Comparison of ENCODE assay signal across 8 cellular contexts in genomic region chr22:42621505-42622002, GRCh38. TPM values are rescaled to one million over a fixed set of nuclear protein-coding genes. Genes with fewer than 3 reads are reported as not detected.
A peak's percentile ranks its signal among the peaks of the same experiment; 100 is the strongest.
DNase-seq lines count a peak whose midpoint lies in the region; ATAC-seq and TF ChIP-seq lines count a peak whose summit lies in the region.

No MANE protein-coding gene starts in this region.

- H4K12ac ChIP-seq in trophoblast cell (ENCODE audit: low read depth, low read length) = no peak overlapping the region

- H2BK5ac ChIP-seq in trophoblast cell (ENCODE audit: low read depth, low read length, poor library complexity) = no peak overlapping the region

- H3K27ac Mint-ChIP-seq in activated T-helper 2 cell treated with anti-CD3 and anti-CD28 coated beads, Interferon-gamma antibody, Interleukin-2, Interleukin-4, amounts not matched to agents 10 μg/mL and 5 μg/mL and 100 μg/mL, durations not matched to agents 14 hours and 24 hours and 36 hours = no peak overlapping the region

- H3K23ac ChIP-seq in trophoblast cell (ENCODE audit: low read length) = no peak overlapping the region

- no peak overlapping the region for H2BK120ac ChIP-seq in trophoblast cell (ENCODE audit: insufficient read depth, low read length, poor library complexity)

- no CpG with 5 or more reads among the region's 11 CpGs for WGBS in trophoblast cell (ENCODE audit: extremely low coverage, insufficient coverage, insufficient read length)

- in situ Hi-C loops in ACHN (cut with HindIII; ENCODE audit: low pct_ligation_motif_present, low pct_unique_long_range_greater_than_20kb, low sequenced_read_pairs) = no loop called here

- H3K27ac ChIP-seq in OCI-LY3 (ENCODE audit: low read length) (no peak overlapping the region), trophoblast cell (ENCODE audit: low read depth, low read length) (no peak overlapping the region)

- H3K27me3 Mint-ChIP-seq in activated T-helper 2 cell treated with anti-CD3 and anti-CD28 coated beads, Interferon-gamma antibody, Interleukin-2, Interleukin-4, amounts not matched to agents 10 μg/mL and 5 μg/mL and 100 μg/mL, durations not matched to agents 14 hours and 24 hours and 36 hours (ENCODE audit: low read depth) = no peaks in the 10 kb centered on the region

- H3K27me3 ChIP-seq in OCI-LY3 (ENCODE audit: low read depth, low read length) (no peaks in the 10 kb centered on the region), trophoblast cell (ENCODE audit: insufficient read depth, low read length) (no peaks in the 10 kb centered on the region)

- peaks cover 19% of the 10 kb centered on the region for H3K36me3 Mint-ChIP-seq in activated T-helper 2 cell treated with anti-CD3 and anti-CD28 coated beads, Interferon-gamma antibody, Interleukin-2, Interleukin-4, amounts not matched to agents 10 μg/mL and 5 μg/mL and 100 μg/mL, durations not matched to agents 14 hours and 24 hours and 36 hours (ENCODE audit: low read depth)

- no peaks in the 10 kb centered on the region for H4K20me1 ChIP-seq in OCI-LY3 (ENCODE audit: insufficient read depth, low read length)

- no peak overlapping the region for H2AFZ ChIP-seq in OCI-LY3 (ENCODE audit: low read depth, low read length)
- no peak overlapping the region for H2AFZ ChIP-seq in trophoblast cell (ENCODE audit: insufficient read depth, low read length, poor library complexity)

- no peak overlapping the region for H3K14ac ChIP-seq in trophoblast cell (ENCODE audit: low read length)

- H3K4me2 ChIP-seq in OCI-LY3 (ENCODE audit: low read length) (no peak overlapping the region), trophoblast cell (ENCODE audit: low read length) (no peak overlapping the region)

- H4K8ac ChIP-seq in trophoblast cell (ENCODE audit: low read depth, low read length) = no peak overlapping the region

- H3K4me3 Mint-ChIP-seq in activated T-helper 2 cell treated with anti-CD3 and anti-CD28 coated beads, Interferon-gamma antibody, Interleukin-2, Interleukin-4, amounts not matched to agents 10 μg/mL and 5 μg/mL and 100 μg/mL, durations not matched to agents 14 hours and 24 hours and 36 hours (ENCODE audit: low read depth) = no peak overlapping the region

- no peaks in the 10 kb centered on the region for H3K9me3 ChIP-seq in OCI-LY3 (ENCODE audit: insufficient read depth, low read length)
- no peaks in the 10 kb centered on the region for H3K9me3 ChIP-seq in trophoblast cell (ENCODE audit: insufficient read depth, low read depth, low read length)

- H3K9ac ChIP-seq in OCI-LY3 (ENCODE audit: low read length) = no peak overlapping the region
- H3K9ac ChIP-seq in trophoblast cell (ENCODE audit: low read length) = no peak overlapping the region

- H3K4me3 ChIP-seq in GM12875 (ENCODE audit: low read depth, low read length) (no peak overlapping the region), OCI-LY3 (ENCODE audit: low read length) (no peak overlapping the region), fibroblast of villous mesenchyme (ENCODE audit: low read depth, low read length) (no peak overlapping the region), trophoblast cell (ENCODE audit: low read depth, low read length) (no peak overlapping the region)

- DNase-seq in ACHN = peak; percentile 86
- DNase-seq in activated T-helper 2 cell treated with anti-CD3 and anti-CD28 coated beads, Interferon-gamma antibody, Interleukin-2, Interleukin-4, amounts not matched to agents 10 μg/mL and 5 μg/mL and 100 μg/mL, durations not matched to agents 14 hours and 24 hours and 36 hours (ENCODE audit: low spot score) = peak; percentile 43
- DNase-seq in fibroblast of villous mesenchyme (ENCODE audit: low read depth) = peak; percentile 62
- peak; percentile 79 to 85 for DNase-seq in trophoblast cell
- DNase-seq in NCI-H2107 (lab: John Stamatoyannopoulos, UW) = no peak

- H3K18ac ChIP-seq in trophoblast cell (ENCODE audit: low read length) = no peak overlapping the region

- H3K4ac ChIP-seq in trophoblast cell (ENCODE audit: low read depth, low read length) = no peak overlapping the region

- intact Hi-C loops in activated T-helper 2 cell treated with anti-CD3 and anti-CD28 coated beads, Interferon-gamma antibody, Interleukin-2, Interleukin-4, amounts not matched to agents 10 μg/mL and 5 μg/mL and 100 μg/mL, durations not matched to agents 14 hours and 24 hours and 36 hours (cut with micrococcal nuclease) = no loop called here

- H3K79me2 ChIP-seq in OCI-LY3 (ENCODE audit: low read length) (no peaks in the 10 kb centered on the region), trophoblast cell (ENCODE audit: control insufficient read depth, insufficient read depth, low read length, poor library complexity) (no peaks in the 10 kb centered on the region)

- H3K4me1 ChIP-seq in OCI-LY3 (ENCODE audit: low read length) = peaks cover 8% of the 10 kb centered on the region
- peaks cover 7 to 8% of the 10 kb centered on the region in 2 experiments for H3K4me1 ChIP-seq in trophoblast cell (ENCODE audit: control insufficient read depth in 1 of 2, insufficient read depth in 2 of 2, low read length in 2 of 2)

- H3K4me1 Mint-ChIP-seq in activated T-helper 2 cell treated with anti-CD3 and anti-CD28 coated beads, Interferon-gamma antibody, Interleukin-2, Interleukin-4, amounts not matched to agents 10 μg/mL and 5 μg/mL and 100 μg/mL, durations not matched to agents 14 hours and 24 hours and 36 hours (ENCODE audit: low read depth) = no peaks in the 10 kb centered on the region

- H3K9me3 Mint-ChIP-seq in activated T-helper 2 cell treated with anti-CD3 and anti-CD28 coated beads, Interferon-gamma antibody, Interleukin-2, Interleukin-4, amounts not matched to agents 10 μg/mL and 5 μg/mL and 100 μg/mL, durations not matched to agents 14 hours and 24 hours and 36 hours = no peaks in the 10 kb centered on the region

- H3K36me3 ChIP-seq in OCI-LY3 (replicated peaks; ENCODE audit: low read depth, low read length) = peaks cover 15% of the 10 kb centered on the region
- H3K36me3 ChIP-seq in trophoblast cell (ENCODE audit: control insufficient read depth in 1 of 2, insufficient read depth in 2 of 2, low read length in 2 of 2) = peaks cover 39 to 40% of the 10 kb centered on the region in 2 experiments

- no peaks in the 10 kb centered on the region for H3K79me1 ChIP-seq in trophoblast cell (ENCODE audit: low read length)

- no peak overlapping the region for H4K91ac ChIP-seq in trophoblast cell (ENCODE audit: low read depth, low read length)

- no peak for ATAC-seq in GM21786 (IDR thresholded peaks at IDR 0.05; ENCODE audit: unreplicated experiment)

- TF ChIP-seq CTCF in GM12875 (IDR thresholded peaks at IDR 0.05; ENCODE audit: borderline replicate concordance, insufficient read depth, low read depth, low read length) = peak; percentile 96
- peak; percentile 96 for TF ChIP-seq CTCF in OCI-LY3 (IDR thresholded peaks at IDR 0.05; ENCODE audit: low read depth, low read length)
- TF ChIP-seq CTCF in fibroblast of villous mesenchyme (IDR thresholded peaks at IDR 0.05; ENCODE audit: insufficient read depth, low read depth, low read length) = peak; percentile 91

- no peak overlapping the region for H2AK5ac ChIP-seq in trophoblast cell (ENCODE audit: low read length)

- H2BK12ac ChIP-seq in trophoblast cell (ENCODE audit: low read length) = no peak overlapping the region

RNA-seq across cellular contexts. Expression of gene POLDIP3, which starts 6.9 kb away (rescaled TPM):
- 74.7 and 80.7 TPM in 2 replicates for total RNA-seq in activated T-helper 2 cell treated with anti-CD3 and anti-CD28 coated beads, Interferon-gamma antibody, Interleukin-2, Interleukin-4, amounts not matched to agents 10 μg/mL and 5 μg/mL and 100 μg/mL, durations not matched to agents 14 hours and 24 hours and 36 hours
- 22.5 and 26.3 TPM in 2 replicates for total RNA-seq in fibroblast of villous mesenchyme
- polyA plus RNA-seq in trophoblast cell (2013) = 43.3 and 46.1 TPM in 2 replicates

RNA-seq across cellular contexts. Expression of gene ATP5MGL, which starts 18.8 kb away (rescaled TPM):
- total RNA-seq in activated T-helper 2 cell treated with anti-CD3 and anti-CD28 coated beads, Interferon-gamma antibody, Interleukin-2, Interleukin-4, amounts not matched to agents 10 μg/mL and 5 μg/mL and 100 μg/mL, durations not matched to agents 14 hours and 24 hours and 36 hours = 0.71 and 1.2 TPM in 2 replicates
- 0.43 and 0.64 TPM in 2 replicates for total RNA-seq in fibroblast of villous mesenchyme
- not detected in 2 replicates for polyA plus RNA-seq in trophoblast cell (2013)

RNA-seq across cellular contexts. Expression of gene CYB5R3, which starts 27.6 kb away (rescaled TPM):
- 87.3 and 88.6 TPM in 2 replicates for total RNA-seq in activated T-helper 2 cell treated with anti-CD3 and anti-CD28 coated beads, Interferon-gamma antibody, Interleukin-2, Interleukin-4, amounts not matched to agents 10 μg/mL and 5 μg/mL and 100 μg/mL, durations not matched to agents 14 hours and 24 hours and 36 hours
- 57.9 and 67.0 TPM in 2 replicates for total RNA-seq in fibroblast of villous mesenchyme
- 155 and 156 TPM in 2 replicates for polyA plus RNA-seq in trophoblast cell (2013)
